In the genomic region with DNA sequence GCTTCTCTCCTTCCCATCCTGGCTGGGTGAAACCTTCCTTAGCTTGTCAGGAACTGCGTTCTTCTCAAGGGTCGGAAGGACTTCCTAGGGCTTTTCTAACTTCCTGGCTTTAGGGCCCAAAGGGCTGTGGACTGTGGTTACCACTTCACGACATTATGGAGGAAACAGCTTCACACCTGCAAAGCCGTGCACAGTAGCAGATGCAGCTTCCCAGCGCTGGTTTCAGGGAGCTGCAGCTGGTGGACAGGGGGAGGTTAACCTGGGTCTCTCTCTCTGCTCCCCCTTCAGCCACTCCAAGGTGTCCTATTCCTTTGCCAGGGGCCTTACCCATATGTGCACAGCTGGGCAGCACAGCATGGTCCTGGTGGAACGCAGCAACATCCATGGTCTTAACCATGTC, we compare ENCODE assay signal across 25 cellular contexts.
"Had no signal": no experiment of that assay in that cellular context is flagged by ENCODE, and none has a peak within 500 bp of the region (broad histone marks: within the 10 kb centered on the region; RNA-seq: fewer than 3 reads in every experiment).

No MANE protein-coding gene starts in this region.

- H3K4me3 ChIP-seq: ascending aorta, body of pancreas, SK-N-MC had no signal

- H3K4me1 ChIP-seq: ascending aorta, body of pancreas had no signal

- H3K9me3 ChIP-seq: ascending aorta, body of pancreas had no signal

- H3K27me3 ChIP-seq: ascending aorta had no signal

- DNase-seq: activated B cell treated with CpG ODN at 0.5 μM for 24 hours; activated CD4-positive, alpha-beta T cell treated with anti-CD3 and anti-CD28 coated beads for 1 hour; activated CD4-positive, alpha-beta T cell treated with anti-CD3 and anti-CD28 coated beads, Interleukin-2, amount 10 ng/mL, durations not matched to agents 24 days and 14 days; activated CD4-positive, alpha-beta T cell treated with anti-CD3 and anti-CD28 coated beads, Interleukin-2, amount 50 U/mL, for 48 hours; activated CD8-positive, alpha-beta memory T cell treated with anti-CD3 and anti-CD28 coated beads, Interleukin-2, amount 10 ng/mL, durations not matched to agents 7 days and 5 days; activated effector memory CD4-positive, alpha-beta T cell treated with anti-CD3 and anti-CD28 coated beads, Interleukin-2, amount 50 U/mL, for 16 hours; activated naive CD4-positive, alpha-beta T cell treated with Interleukin-2 at 50 U/mL for 16 hours; activated naive CD8-positive, alpha-beta T cell treated with anti-CD3 and anti-CD28 coated beads, Interleukin-2, amount 50 U/mL, for 24 hours; activated T-cell treated with anti-CD3 and anti-CD28 coated beads, Interleukin-2, amount 50 U/mL, for 24 hours; amniotic stem cell; body of pancreas; central memory CD4-positive, alpha-beta T cell; Kasumi-1; NCI-H1048; NCI-H146; NCI-H187 treated with DMSO at 0.1 percent for 48 hours; NCI-H2081 treated with DMSO at 0.1 percent for 48 hours; NCI-H446; NCI-H524 treated with DMSO at 0.1 percent for 48 hours; RPMI8226; T-cell; T-helper 2 cell; T1000 had no signal

- H3K27ac ChIP-seq: ascending aorta, body of pancreas, SK-N-MC had no signal

- H3K36me3 ChIP-seq: ascending aorta had no signal
